ENCODE assay signal across 9 cellular contexts in the genomic region with DNA sequence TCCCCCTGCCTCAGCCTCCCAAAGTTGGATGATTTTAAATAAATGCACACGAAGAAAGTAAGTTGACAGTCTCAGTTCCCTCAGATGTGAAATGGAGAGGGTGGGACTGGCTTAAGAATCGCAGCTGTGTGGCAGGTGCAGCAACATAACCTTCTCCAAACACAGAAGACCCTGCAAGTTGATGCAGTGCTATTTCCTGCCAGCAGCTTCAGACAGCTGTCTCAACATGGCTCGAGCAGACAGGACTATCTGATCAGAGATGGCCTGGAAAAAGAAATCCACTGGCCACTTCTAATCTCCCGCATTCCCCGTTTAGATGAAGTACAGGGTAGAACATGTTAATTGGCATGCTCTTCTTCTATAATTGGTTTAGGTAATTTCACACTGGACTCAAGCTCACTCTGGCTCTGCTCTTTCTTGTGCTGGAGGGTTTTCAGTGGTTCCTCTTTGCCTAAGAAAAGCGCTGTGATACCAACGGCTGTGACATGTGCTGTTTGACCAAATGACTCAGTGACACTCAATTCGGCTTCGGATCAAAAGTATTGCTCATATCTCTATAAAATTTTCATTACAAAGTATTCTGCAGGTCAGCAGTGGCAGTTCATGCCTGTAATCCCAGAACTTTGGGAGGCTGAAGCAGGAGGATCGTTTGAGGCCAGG. TPM values are rescaled to one million over a fixed set of nuclear protein-coding genes. Genes with fewer than 3 reads are reported as not detected.
A peak's percentile ranks its signal among the peaks of the same experiment; 100 is the strongest.
DNase-seq lines count a peak whose midpoint lies in the region; ATAC-seq, FAIRE-seq and TF ChIP-seq lines count a peak whose summit lies in the region.
"Had no signal": no experiment of that assay in that cellular context is flagged by ENCODE, and none has a peak within 500 bp of the region (broad histone marks: within the 10 kb centered on the region; RNA-seq: fewer than 3 reads in every experiment).

No MANE protein-coding gene starts in this region.

- peak overlapping the region; percentile 55 for H3K56ac ChIP-seq in H9 (ENCODE audit: insufficient read length, low read depth, low read length)

- H3K4me1 ChIP-seq in H9 (ENCODE audit: insufficient read depth, low read length), result no peaks in the 10 kb centered on the region; the same call in 1 of the 2 replicates
- H3K4me1 ChIP-seq in left lung, result peaks cover 0 to 6% of the 10 kb centered on the region in 2 donors

- H4K5ac ChIP-seq in H9 (ENCODE audit: insufficient read length, low read depth, low read length), result no peak overlapping the region

- H3K36me3 ChIP-seq in left lung, result no peaks in the 10 kb centered on the region

- H3K18ac ChIP-seq in H9 (ENCODE audit: insufficient read length, low read depth, low read length), result no peak overlapping the region

- H3T11ph ChIP-seq in H9 (ENCODE audit: low read length), result no peak overlapping the region

- no peak overlapping the region for H4K8ac ChIP-seq in H9 (replicated peaks; ENCODE audit: insufficient read length, low read depth, low read length)

- H3K4me1 Mint-ChIP-seq in H9, result peaks cover 14 to 19% of the 10 kb centered on the region in 2 experiments

- H3K79me2 ChIP-seq in H9 (ENCODE audit: insufficient read depth, low read length), result no peaks in the 10 kb centered on the region

- no peaks in the 10 kb centered on the region for H4K20me1 ChIP-seq in H9 (ENCODE audit: control insufficient read depth, insufficient read depth, insufficient read length)

- H2BK5ac ChIP-seq in H9 (ENCODE audit: insufficient read length, low read length), result no peak overlapping the region

- no peaks in the 10 kb centered on the region; a peak in 1 of 5 replicates for H3K9me3 Mint-ChIP-seq in H9

- no peak overlapping the region for H3K14ac ChIP-seq in H9 (ENCODE audit: insufficient read depth, low read length)

- DNase-seq in H9 (no peak), NAMALWA (ENCODE audit: low spot score) (peak; percentile 93), left lung (no peak), T-helper 2 cell (no peak), dermis blood vessel endothelial cell (no peak), RCC 7860 (ENCODE audit: low spot score) (no peak)

- H3K9me3 ChIP-seq in H9 (ENCODE audit: control insufficient read depth, low read depth, low read length) (no peaks in the 10 kb centered on the region), left lung (no peaks in the 10 kb centered on the region)

- no peak for FAIRE-seq in RCC 7860 (lab: Jason Lieb, UNC)
- FAIRE-seq: islet of Langerhans had no signal

- intact Hi-C loops in left lung (cut with DNase I), result no loop called here

- no peak overlapping the region for H3K4me3 Mint-ChIP-seq in H9

- H3K79me1 ChIP-seq in H9 (ENCODE audit: insufficient read depth, low read depth, low read length, poor library complexity, severe bottlenecking), result no peaks in the 10 kb centered on the region

- H3K4me3 ChIP-seq in left lung, result no peak overlapping the region

- no peak overlapping the region for H3K9ac ChIP-seq in H9 (ENCODE audit: extremely low read depth, insufficient read length, low read length)

- H3K23me2 ChIP-seq in H9 (ENCODE audit: insufficient read length, low read depth, low read length, poor library complexity, severe bottlenecking), result no peaks in the 10 kb centered on the region

- no peaks in the 10 kb centered on the region for H3K36me3 Mint-ChIP-seq in H9 (ENCODE audit: insufficient read depth in 1 of 3, low read depth in 3 of 3)

- H2AK5ac ChIP-seq in H9 (ENCODE audit: insufficient read length, low read length), result no peak overlapping the region

- no peak overlapping the region for H2BK20ac ChIP-seq in H9 (ENCODE audit: low read depth, low read length, poor library complexity, severe bottlenecking)

- ATAC-seq in GM18867 (IDR thresholded peaks at IDR 0.05; ENCODE audit: unreplicated experiment) (peak; percentile 53), left lung (peak; percentile 14), esophagus mucosa (no peak)

- no peak for TF ChIP-seq CTCF in H9 (conservative IDR thresholded peaks at IDR 0.05)
- TF ChIP-seq CTCF in left lung (IDR thresholded peaks at IDR 0.05), result no peak

- H3K27me3 ChIP-seq in H9 (ENCODE audit: insufficient read depth, low read length) (no peaks in the 10 kb centered on the region), left lung (no peaks in the 10 kb centered on the region)

- no peak overlapping the region for H3K4ac ChIP-seq in H9 (ENCODE audit: low read depth, low read length)

- no peak overlapping the region for H3K23ac ChIP-seq in H9 (ENCODE audit: insufficient read length, low read depth, low read length)

- no peak overlapping the region for H2BK15ac ChIP-seq in H9 (ENCODE audit: low read depth, low read length)

- H3K4me2 ChIP-seq in H9 (ENCODE audit: insufficient read depth, insufficient read length, low read length), result no peak overlapping the region

- H2BK12ac ChIP-seq in H9 (ENCODE audit: insufficient read length, low read depth, low read length), result no peak overlapping the region

- no peaks in the 10 kb centered on the region for H3K27me3 Mint-ChIP-seq in H9 (ENCODE audit: low read depth)

- WGBS in H9 (ENCODE audit: extremely low coverage, insufficient read length, low lambda C conversion rate), result no CpG with 5 or more reads among the region's 10 CpGs

- no peak overlapping the region for H2AFZ ChIP-seq in H9 (ENCODE audit: low read length)

- no peak overlapping the region for H4K91ac ChIP-seq in H9 (ENCODE audit: insufficient read length, low read depth, low read length)

- no peak overlapping the region for H2BK120ac ChIP-seq in H9 (ENCODE audit: low read depth, low read length, poor library complexity, severe bottlenecking)

- peak overlapping the region in 2 of 3 experiments; percentile 69 to 74; a peak in 2 of 7 replicates for H3K27ac Mint-ChIP-seq in H9

- H3K27ac ChIP-seq in H9 (ENCODE audit: insufficient read length, low read depth, low read length) (no peak overlapping the region), left lung (no peak overlapping the region)

RNA-seq across cellular contexts. Expression of a gene that starts 40.2 kb away (rescaled TPM):
- total RNA-seq in H9 (2021) (0.17 and 0.20 TPM in 2 replicates), left lung (1 to 10 TPM; 1.5 to 1.7 TPM), dermis blood vessel endothelial cell (2.2 and 2.7 TPM in 2 replicates), esophagus mucosa (0.32 TPM)
